Comparison of ENCODE assay signal across 8 cellular contexts in the genomic region with DNA sequence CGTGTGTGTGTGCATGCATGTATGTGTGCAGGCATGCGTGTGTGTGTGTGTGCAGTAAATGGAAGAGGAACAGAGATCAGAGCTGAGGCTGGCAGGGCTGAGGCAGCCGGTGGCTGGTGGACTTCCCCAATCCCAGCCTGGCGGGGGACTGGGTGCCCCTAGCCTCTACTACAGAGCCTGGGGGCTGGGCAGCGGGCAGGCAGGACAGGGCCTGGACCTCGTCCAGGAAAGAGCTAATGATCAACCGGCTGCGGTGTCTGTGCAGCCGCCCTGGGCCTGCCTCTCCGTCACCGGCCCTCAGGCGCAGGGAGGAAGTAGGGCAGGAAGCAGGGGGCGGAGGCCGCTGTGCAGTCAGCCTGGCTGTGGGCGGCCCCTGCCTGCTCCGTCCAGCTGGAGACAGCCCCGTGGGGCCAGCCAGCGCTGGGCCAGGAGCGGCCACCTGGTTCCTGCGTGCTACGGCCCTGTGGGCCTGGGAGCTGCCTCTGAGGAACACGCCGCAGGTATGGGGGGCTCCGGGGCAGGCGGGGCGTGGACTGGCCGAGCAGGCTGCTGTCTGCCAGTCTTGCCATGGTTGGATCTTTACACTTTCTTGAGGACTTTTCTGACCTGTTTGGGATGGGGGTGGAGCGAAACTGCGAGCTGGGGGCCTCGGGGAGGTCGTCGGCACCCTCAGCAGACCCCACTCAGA. TPM values are rescaled to one million over a fixed set of nuclear protein-coding genes. Genes with fewer than 3 reads are reported as not detected.
DNase-seq lines count a peak whose midpoint lies in the region; ATAC-seq and TF ChIP-seq lines count a peak whose summit lies in the region.

A gene (plus strand): TSS at position 385 of the 688 bp plus-strand sequence. CDS start 5,905 bp downstream, outside the sequence.

- H3K9me3 Mint-ChIP-seq in brain (no peaks in the 10 kb centered on the region), immature natural killer cell (no peaks in the 10 kb centered on the region)

- DNase-seq in EL (peak; percentile 90), T-helper 22 cell (ENCODE audit: low read depth) (peak; percentile 37), immature natural killer cell (peak; percentile 70 to 74 (median 72)), NCI-H1105 treated with DMSO at 0.1 percent for 48 hours (lab: John Stamatoyannopoulos, UW) (no peak)
- no peak for DNase-seq in Jurkat, Clone E6-1 (ENCODE audit: low read depth, low spot score)

- peak within 1 kb of the TSS; percentile 64 for H3K4me3 ChIP-seq in Jurkat, Clone E6-1 (ENCODE audit: low read length)
- peak within 1 kb of the TSS; percentile 26 to 53 (median 48) for H3K4me3 ChIP-seq in skin epidermis

- TF ChIP-seq CTCF in brain (conservative IDR thresholded peaks at IDR 0.05), result no peak

- ATAC-seq in GM21529 (IDR thresholded peaks at IDR 0.05; ENCODE audit: unreplicated experiment), result peak; percentile 77

- H3K4me3 Mint-ChIP-seq in brain, result peak within 1 kb of the TSS in 3 of 5 experiments; percentile 41 to 70 (median 61)
- H3K4me3 Mint-ChIP-seq in immature natural killer cell, result peak within 1 kb of the TSS; percentile 92 to 97 (median 96)

- peak within 1 kb of the TSS; percentile 40 to 96 (median 84) for H3K27ac ChIP-seq in skin epidermis

- H3K4me1 Mint-ChIP-seq in brain (peaks cover 32% of the 10 kb centered on the region), immature natural killer cell (peaks cover 42 to 46% of the 10 kb centered on the region in 2 donors)

- H3K27me3 Mint-ChIP-seq in brain (peaks cover under 1% of the 10 kb centered on the region), immature natural killer cell (ENCODE audit: low read depth in 3 of 3) (peaks cover 0 to 6% (median 3%) of the 10 kb centered on the region in 3 donors)

- peak within 1 kb of the TSS; percentile 25 to 96 (median 82) for H3K27ac Mint-ChIP-seq in brain
- peak within 1 kb of the TSS; percentile 89 to 97 (median 92) for H3K27ac Mint-ChIP-seq in immature natural killer cell

- H3K36me3 Mint-ChIP-seq in brain (no peaks in the 10 kb centered on the region), immature natural killer cell (no peaks in the 10 kb centered on the region)

RNA-seq across cellular contexts. Expression of the gene that starts here (rescaled TPM):
- polyA plus RNA-seq in Jurkat, Clone E6-1 (2012; ENCODE audit: insufficient read depth, insufficient read length), result 16.8 TPM
- polyA plus RNA-seq in brain (ENCODE audit: insufficient read depth, low read depth, low replicate concordance), result 2.8 TPM
- 10 to 100 TPM in 1 of 3 donors, 1 to 10 TPM in 2; 3.4 to 18.1 (median 4.2) TPM for polyA plus RNA-seq in immature natural killer cell

Comparison
In these comparisons a context has a peak if more than half of its experiments do, and no peak if none do; other contexts are left out.
1. DNase-seq: peak in EL (single experiment), T-helper 22 cell (single experiment) and immature natural killer cell (3 of 3); none in Jurkat, Clone E6-1 (single experiment) and NCI-H1105 treated with DMSO at 0.1 percent for 48 hours (single experiment).